1 cellular context compared by ENCODE assay signal in the genomic region with DNA sequence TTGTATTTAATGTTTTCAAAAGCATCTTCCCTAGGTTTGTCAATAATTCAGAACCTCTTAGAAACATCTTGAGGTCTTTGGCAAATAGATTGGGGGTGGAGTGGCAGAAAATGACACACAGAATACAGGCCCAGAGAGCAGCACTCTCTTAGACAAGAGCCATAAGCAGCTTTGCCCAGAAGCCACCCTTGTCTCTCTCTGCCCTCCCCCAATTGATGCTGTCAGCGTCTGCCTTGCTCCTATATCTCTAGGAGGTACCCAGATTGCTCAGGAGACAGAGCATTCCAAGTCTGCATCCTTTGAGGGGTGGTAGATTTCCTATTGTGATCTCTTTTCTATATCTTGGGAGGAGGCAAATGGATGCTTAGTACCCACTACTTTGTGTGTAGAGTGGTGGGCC.
TF ChIP-seq lines count a peak whose summit lies in the region.

No MANE protein-coding gene starts in this region.

TF ChIP-seq in HepG2, 621 proteins besides CTCF, POLR2A, EP300 and RAD21 (continued from another document):
- TF ChIP-seq FOXK1 (CRISPR knock-in tag; IDR thresholded peaks at IDR 0.05; ENCODE audit: borderline replicate concordance, low read depth): no peak
- no peak for TF ChIP-seq GATAD2A (CRISPR knock-in tag; IDR thresholded peaks at IDR 0.05)
- no peak for TF ChIP-seq PTBP1 (IDR thresholded peaks at IDR 0.05; ENCODE audit: low read depth, low read length, poor library complexity, severe bottlenecking)
- TF ChIP-seq NFRKB (IDR thresholded peaks at IDR 0.05): no peak
- TF ChIP-seq PCBP1 (IDR thresholded peaks at IDR 0.05; ENCODE audit: borderline replicate concordance, low read depth, low read length): no peak
- no peak for TF ChIP-seq TOE1 (CRISPR knock-in tag; IDR thresholded peaks at IDR 0.05)
- TF ChIP-seq FIP1L1 (IDR thresholded peaks at IDR 0.05; ENCODE audit: borderline replicate concordance, insufficient read depth, low read depth, low read length): no peak
- TF ChIP-seq, protein P1, sequence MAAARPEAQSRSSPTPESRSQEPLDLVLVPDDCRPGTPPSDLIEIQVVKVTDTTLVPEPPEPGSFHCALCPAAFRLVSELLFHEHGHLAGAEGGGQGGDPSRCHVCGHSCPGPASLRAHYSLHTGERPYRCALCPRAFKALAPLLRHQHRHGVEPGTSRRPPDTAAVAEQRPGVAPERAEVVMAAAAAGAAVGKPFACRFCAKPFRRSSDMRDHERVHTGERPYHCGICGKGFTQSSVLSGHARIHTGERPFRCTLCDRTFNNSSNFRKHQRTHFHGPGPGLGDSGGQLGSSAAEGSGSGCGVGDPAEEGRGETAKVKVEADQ (CRISPR knock-in tag; IDR thresholded peaks at IDR 0.05; ENCODE audit: borderline replicate concordance): no peak
- no peak for TF ChIP-seq AKAP8 (CRISPR knock-in tag; IDR thresholded peaks at IDR 0.05)
- TF ChIP-seq NCOA5 (CRISPR knock-in tag; IDR thresholded peaks at IDR 0.05): no peak
- TF ChIP-seq MBD4 (IDR thresholded peaks at IDR 0.05; ENCODE audit: borderline replicate concordance, low read length): no peak
- TF ChIP-seq ZNF101 (CRISPR knock-in tag; IDR thresholded peaks at IDR 0.05; ENCODE audit: borderline replicate concordance, low read depth): no peak
